In the genomic region with DNA sequence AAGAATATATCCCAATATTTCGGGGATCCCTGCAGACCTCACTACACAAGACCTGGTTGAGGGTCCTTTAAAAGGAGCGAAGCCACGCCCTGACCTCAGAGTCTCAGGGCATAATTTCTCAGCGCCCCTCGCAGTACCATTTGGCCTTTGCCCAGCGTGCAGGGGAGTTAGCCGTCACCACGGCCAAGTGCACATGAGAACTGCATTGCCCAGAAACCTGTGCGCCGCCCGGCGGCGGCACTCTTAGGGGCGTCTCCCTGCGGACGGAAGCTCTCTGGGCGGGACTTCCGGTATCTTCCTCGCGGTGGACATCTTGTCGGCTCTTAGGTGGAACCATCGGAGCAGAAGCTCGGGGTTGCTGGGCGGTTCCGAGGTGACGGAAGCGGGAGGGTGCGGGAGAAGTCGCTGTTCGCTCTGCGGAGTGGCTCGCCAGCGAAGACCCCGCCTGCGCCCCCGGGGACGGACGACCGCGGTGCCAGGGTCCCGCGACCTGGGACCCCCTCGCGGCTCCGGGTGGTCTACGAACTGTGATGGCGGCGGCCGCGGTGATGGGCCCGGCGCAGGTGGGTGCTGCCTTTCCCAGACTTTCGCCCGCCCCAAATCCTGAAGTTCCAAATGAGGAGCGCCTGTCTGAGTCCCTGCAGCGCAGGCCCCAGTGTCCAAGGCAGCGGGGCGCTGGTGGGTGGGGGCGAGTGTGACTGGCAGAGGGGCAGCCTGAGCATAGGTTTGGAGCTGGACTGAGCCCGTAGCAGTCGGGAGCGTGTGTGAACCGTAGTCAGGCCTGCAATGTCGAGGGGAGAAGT, we compare ENCODE assay signal across 8 cellular contexts. TPM values are rescaled to one million over a fixed set of nuclear protein-coding genes. Genes with fewer than 3 reads are reported as not detected.
DNase-seq lines count a peak whose midpoint lies in the region; ATAC-seq lines count a peak whose summit lies in the region.

A gene (plus strand): TSS at position 302 of the 803 bp plus-strand sequence. CDS start 5,227 bp downstream, outside the sequence.

- in situ Hi-C loops in Caki2 (cut with HindIII; ENCODE audit: low pct_unique_long_range_greater_than_20kb, low sequenced_read_pairs), result no loop called here

- H3K27me3 ChIP-seq in esophagus (ENCODE audit: control insufficient read depth in 1 of 2, insufficient read depth in 2 of 2, low read length in 2 of 2), result no peaks in the 10 kb centered on the region
- H3K27me3 ChIP-seq in mucosa of rectum (ENCODE audit: control insufficient read depth in 2 of 2, insufficient read depth in 2 of 2, low read length in 2 of 2), result no peaks in the 10 kb centered on the region

- H3K27ac ChIP-seq in esophagus (ENCODE audit: low read depth in 2 of 2, low read length in 1 of 2) (peak within 1 kb of the TSS; percentile 32 to 86), mucosa of rectum (ENCODE audit: low read depth in 2 of 2, low read length in 2 of 2) (peak within 1 kb of the TSS in 1 of 2 donors; percentile 40)

- DNase-seq in Caki2 (ENCODE audit: low read depth), result peak; percentile 81
- peak; percentile 95 for DNase-seq in HuH-7 (ENCODE audit: low spot score)
- peak; percentile 97 for DNase-seq in OCI-M1 (lab: John Stamatoyannopoulos, UW)
- peak; percentile 86 for DNase-seq in activated T-cell treated with anti-CD3 and anti-CD28 coated beads for 48 hours (ENCODE audit: low read depth)
- DNase-seq in stimulated activated CD8-positive, alpha-beta memory T cell treated with anti-CD3 and anti-CD28 coated beads, Interleukin-4, amount 100 ng/mL, for 4 hours (ENCODE audit: low read depth in 2 of 2, low spot score in 1 of 2), result peak; percentile 77 to 79

- H3K9ac ChIP-seq in mucosa of rectum (ENCODE audit: low read depth in 1 of 2, low read length in 2 of 2), result peak within 1 kb of the TSS; percentile 64 to 76

- H3K36me3 ChIP-seq in esophagus (ENCODE audit: control insufficient read depth in 2 of 2, insufficient read depth in 2 of 2, low read length in 1 of 2) (peaks cover 23 to 25% of the 10 kb centered on the region in 2 donors), mucosa of rectum (ENCODE audit: control insufficient read depth in 2 of 2, insufficient read depth in 2 of 2, low read length in 2 of 2) (peaks cover 34 to 38% of the 10 kb centered on the region in 2 donors)

- WGBS in esophagus, 2 donors, result 2% methylated on average over 63 to 64 of the region's 64 CpGs

- H3K4me1 ChIP-seq in esophagus (ENCODE audit: control insufficient read depth in 2 of 2, insufficient read depth in 2 of 2, low read length in 1 of 2), result peaks cover 0 to 4% of the 10 kb centered on the region in 2 donors
- H3K4me1 ChIP-seq in mucosa of rectum (ENCODE audit: control insufficient read depth in 2 of 2, insufficient read depth in 2 of 2, low read length in 2 of 2), result peaks cover 4 to 7% of the 10 kb centered on the region in 2 donors

- ATAC-seq in GM21381 (IDR thresholded peaks at IDR 0.05; ENCODE audit: unreplicated experiment), result peak; percentile 96

- peak within 1 kb of the TSS; percentile 93 to 95 for H3K4me3 ChIP-seq in esophagus (ENCODE audit: low read depth in 1 of 2, low read length in 2 of 2)
- peak within 1 kb of the TSS; percentile 83 to 89 for H3K4me3 ChIP-seq in mucosa of rectum (ENCODE audit: low read length in 2 of 2)

- H3K9me3 ChIP-seq in esophagus (ENCODE audit: control insufficient read depth in 2 of 2, insufficient read depth in 1 of 2, low read depth in 1 of 2, low read length in 1 of 2) (peaks cover 25 to 45% of the 10 kb centered on the region in 2 donors), mucosa of rectum (ENCODE audit: control insufficient read depth in 2 of 2, low read length in 2 of 2) (peaks cover 42 to 47% of the 10 kb centered on the region in 2 donors)

RNA-seq across cellular contexts. Expression of the gene that starts here (rescaled TPM):
- total RNA-seq in Caki2 (2014; rRNA removed; shearing (Covaris generic); ENCODE audit: low replicate concordance), result 9.4 and 17.0 TPM in 2 replicates
- 1 to 10 TPM; 2.8 to 5.1 TPM for polyA plus RNA-seq in esophagus
